22 cellular contexts compared by ENCODE assay signal in the genomic region with DNA sequence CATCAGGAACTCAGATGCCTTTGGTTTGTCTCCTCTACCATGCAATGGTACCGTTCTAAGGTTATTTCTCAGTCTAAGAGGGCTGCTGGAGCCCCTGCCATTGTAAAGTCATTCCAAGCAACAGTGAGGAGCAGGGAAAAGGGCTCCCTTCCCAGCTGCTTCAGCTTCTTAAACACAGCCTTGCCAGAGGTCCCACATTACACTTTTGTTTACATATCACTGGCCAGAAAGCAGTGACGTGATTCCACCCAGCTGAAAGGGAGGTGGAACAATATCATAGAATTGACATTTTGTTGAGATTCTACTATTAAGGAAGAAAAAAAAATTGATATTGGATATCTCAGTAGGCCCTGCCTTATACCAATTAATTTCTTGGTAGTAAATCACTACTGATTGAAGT.
DNase-seq lines count a peak whose midpoint lies in the region; ATAC-seq and TF ChIP-seq lines count a peak whose summit lies in the region.
"Had no signal": no experiment of that assay in that cellular context is flagged by ENCODE, and none has a peak within 500 bp of the region (broad histone marks: within the 10 kb centered on the region; RNA-seq: fewer than 3 reads in every experiment).

No MANE protein-coding gene starts in this region.

- no peak overlapping the region for H2BK5ac ChIP-seq in trophoblast cell (ENCODE audit: low read depth, low read length, poor library complexity)

- H3K9ac ChIP-seq in trophoblast cell (ENCODE audit: low read length): no peak overlapping the region

- no peak overlapping the region for H2BK120ac ChIP-seq in trophoblast cell (ENCODE audit: insufficient read depth, low read length, poor library complexity)

- no peak for TF ChIP-seq CTCF in brain microvascular endothelial cell (IDR thresholded peaks at IDR 0.05; ENCODE audit: low read depth, low read length, missing control alignments)
- no peak for TF ChIP-seq CTCF in fibroblast of villous mesenchyme (IDR thresholded peaks at IDR 0.05; ENCODE audit: insufficient read depth, low read depth, low read length)

- H4K8ac ChIP-seq in trophoblast cell (ENCODE audit: low read depth, low read length): no peak overlapping the region

- H3K18ac ChIP-seq in trophoblast cell (ENCODE audit: low read length): no peak overlapping the region

- in situ Hi-C loops in brain microvascular endothelial cell (cut with HindIII; ENCODE audit: low pct_ligation_motif_present, low sequenced_read_pairs): no loop called here

- H4K91ac ChIP-seq in trophoblast cell (ENCODE audit: low read depth, low read length): no peak overlapping the region

- H3K4me3 ChIP-seq in brain microvascular endothelial cell (ENCODE audit: low read depth, low read length) (no peak overlapping the region), fibroblast of villous mesenchyme (ENCODE audit: low read depth, low read length) (no peak overlapping the region), trophoblast cell (ENCODE audit: low read depth, low read length) (no peak overlapping the region)
- H3K4me3 ChIP-seq: A549, GM23338 had no signal

- no peak overlapping the region for H2BK12ac ChIP-seq in trophoblast cell (ENCODE audit: low read length)

- no peak overlapping the region for H3K14ac ChIP-seq in trophoblast cell (ENCODE audit: low read length)

- DNase-seq in DMS 273 (lab: John Stamatoyannopoulos, UW; ENCODE audit: unreplicated experiment) (peak; percentile 22), DMS 273 treated with DMSO at 0.1 percent for 48 hours (lab: John Stamatoyannopoulos, UW) (no peak), brain microvascular endothelial cell (peak; percentile 16), fibroblast of villous mesenchyme (ENCODE audit: low read depth) (peak; percentile 63), trophoblast cell (no peak), HK-2 (ENCODE audit: unreplicated experiment) (no peak)
- DNase-seq in activated CD8-positive, alpha-beta memory T cell treated with anti-CD3 and anti-CD28 coated beads, Interleukin-2, amount 50 U/mL, for 48 hours: no peak
- DNase-seq: BE2C; C1 segment of cervical spinal cord; CD4-positive, CD25-positive, alpha-beta regulatory T cell; CD8-positive, alpha-beta memory T cell; COR-L47; DMS153; DMS79; GF-D8; HFFc6; KBM-7 had no signal

- H3K27ac ChIP-seq in brain microvascular endothelial cell (peak overlapping the region; percentile 56), trophoblast cell (ENCODE audit: low read depth, low read length) (no peak overlapping the region)
- H3K27ac ChIP-seq: 22Rv1, A549 had no signal

- ATAC-seq in GM19324 (IDR thresholded peaks at IDR 0.05; ENCODE audit: low FRiP score, unreplicated experiment): no peak
- ATAC-seq: A549, GM23338, HCT116 had no signal

- no peak overlapping the region for H4K12ac ChIP-seq in trophoblast cell (ENCODE audit: low read depth, low read length)

- no peak overlapping the region for H2AK5ac ChIP-seq in trophoblast cell (ENCODE audit: low read length)

- H3K4me2 ChIP-seq in trophoblast cell (ENCODE audit: low read length): no peak overlapping the region
- H3K4me2 ChIP-seq: A549, GM23338 had no signal

- no peak overlapping the region for H3K4ac ChIP-seq in trophoblast cell (ENCODE audit: low read depth, low read length)

- no peaks in the 10 kb centered on the region for H3K79me1 ChIP-seq in trophoblast cell (ENCODE audit: low read length)

- WGBS in trophoblast cell (ENCODE audit: extremely low coverage, insufficient coverage, insufficient read length): no CpG with 5 or more reads among the region's 2 CpGs

- H3K27me3 ChIP-seq in brain microvascular endothelial cell (replicated peaks) (no peaks in the 10 kb centered on the region), trophoblast cell (ENCODE audit: insufficient read depth, low read length) (no peaks in the 10 kb centered on the region)
- H3K27me3 ChIP-seq: BE2C had no signal

- H3K36me3 ChIP-seq in brain microvascular endothelial cell (replicated peaks): no peaks in the 10 kb centered on the region
- H3K36me3 ChIP-seq in trophoblast cell (ENCODE audit: control insufficient read depth in 1 of 2, insufficient read depth in 2 of 2, low read length in 2 of 2): no peaks in the 10 kb centered on the region
- H3K36me3 ChIP-seq: BE2C had no signal

- no peaks in the 10 kb centered on the region for H3K79me2 ChIP-seq in trophoblast cell (ENCODE audit: control insufficient read depth, insufficient read depth, low read length, poor library complexity)

- H3K4me1 ChIP-seq in trophoblast cell (ENCODE audit: control insufficient read depth in 1 of 2, insufficient read depth in 2 of 2, low read length in 2 of 2): no peaks in the 10 kb centered on the region

- no peak overlapping the region for H2AFZ ChIP-seq in trophoblast cell (ENCODE audit: insufficient read depth, low read length, poor library complexity)
- H2AFZ ChIP-seq: GM23338 had no signal

- no peaks in the 10 kb centered on the region for H3K9me3 ChIP-seq in trophoblast cell (ENCODE audit: insufficient read depth, low read depth, low read length)
- H3K9me3 ChIP-seq: A549, BE2C had no signal

- H3K23ac ChIP-seq in trophoblast cell (ENCODE audit: low read length): no peak overlapping the region

Comparison
In these comparisons a context has a peak if more than half of its experiments do, and no peak if none do; other contexts are left out.
1. DNase-seq: peak in DMS 273 (single experiment), brain microvascular endothelial cell (single experiment) and fibroblast of villous mesenchyme (single experiment); none in DMS 273 treated with DMSO at 0.1 percent for 48 hours (single experiment), trophoblast cell (0 of 2), HK-2 (single experiment) and activated CD8-positive, alpha-beta memory T cell treated with anti-CD3 and anti-CD28 coated beads, Interleukin-2, amount 50 U/mL, for 48 hours (single experiment).